11 cellular contexts compared by ENCODE assay signal in the genomic region with DNA sequence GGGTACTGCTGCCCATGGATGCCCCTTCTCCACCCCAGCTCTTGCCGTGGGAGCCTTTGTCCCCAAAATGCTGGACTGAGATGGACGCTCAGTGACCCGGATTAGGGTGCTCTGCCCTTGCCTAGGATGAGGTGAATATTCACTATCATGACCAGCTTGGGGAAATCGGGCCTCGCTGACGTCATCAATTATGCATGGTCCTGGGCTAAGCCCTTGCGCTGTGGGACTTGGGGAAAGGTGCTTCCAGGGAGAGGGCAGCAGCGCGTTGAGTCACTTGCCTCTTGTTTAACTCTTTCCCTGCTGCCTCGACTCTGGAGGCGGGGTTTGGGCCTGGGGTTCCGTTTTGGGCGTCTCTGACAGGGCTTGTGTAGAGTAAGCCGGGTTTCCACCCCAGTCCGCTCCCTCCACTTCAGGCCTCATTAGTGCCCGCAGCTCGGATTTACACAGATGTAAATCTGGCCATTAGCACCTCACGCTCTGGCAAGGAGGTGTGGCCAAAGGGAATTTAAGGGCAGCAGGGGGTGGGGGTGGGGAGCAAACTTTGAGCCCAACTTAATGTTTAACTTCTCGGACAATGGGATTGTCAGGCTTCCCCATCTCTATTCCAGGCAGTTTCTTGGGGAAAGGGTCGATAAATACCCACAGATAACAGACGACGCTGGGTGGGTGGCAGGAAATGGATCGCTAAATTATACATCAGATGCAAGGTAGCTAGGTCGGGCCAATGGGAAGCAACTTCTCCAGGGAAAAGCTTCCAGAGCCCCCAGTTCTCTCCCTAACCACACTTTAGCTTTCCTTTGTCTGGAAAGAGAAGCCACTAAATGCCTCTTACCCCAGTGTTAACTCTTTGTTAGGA. TPM values are rescaled to one million over a fixed set of nuclear protein-coding genes. Genes with fewer than 3 reads are reported as not detected.
DNase-seq lines count a peak whose midpoint lies in the region; ATAC-seq and TF ChIP-seq lines count a peak whose summit lies in the region.
"Had no signal": no experiment of that assay in that cellular context is flagged by ENCODE, and none has a peak within 500 bp of the region (broad histone marks: within the 10 kb centered on the region; RNA-seq: fewer than 3 reads in every experiment).

No MANE protein-coding gene starts in this region.

- no peak overlapping the region for H4K91ac ChIP-seq in mesenchymal stem cell (ENCODE audit: low read length)

- H2BK15ac ChIP-seq in mesenchymal stem cell (ENCODE audit: low read depth, poor library complexity, severe bottlenecking), result peak overlapping the region; percentile 70

- H3K9ac ChIP-seq in mesenchymal stem cell (ENCODE audit: low read length), result peak overlapping the region; percentile 12

- H3K4me1 Mint-ChIP-seq in stimulated activated naive CD8-positive, alpha-beta T cell treated with anti-CD3 and anti-CD28 coated beads, Interleukin-15, amount 100 ng/mL, for 72 hours, result no peaks in the 10 kb centered on the region

- no peaks in the 10 kb centered on the region for H3K27me3 ChIP-seq in mesenchymal stem cell (ENCODE audit: control insufficient read depth in 1 of 2, insufficient read depth in 1 of 2, low read length in 2 of 2)
- H3K27me3 ChIP-seq in uterus, result no peaks in the 10 kb centered on the region

- 10% methylated on average over 16 of the region's 24 CpGs for WGBS in mesenchymal stem cell

- peaks cover 11% of the 10 kb centered on the region for H3K4me1 ChIP-seq in mesenchymal stem cell (ENCODE audit: control insufficient read depth, insufficient read depth, low read depth, low read length)
- no peaks in the 10 kb centered on the region for H3K4me1 ChIP-seq in uterus

- no peak overlapping the region for H2AK5ac ChIP-seq in mesenchymal stem cell (ENCODE audit: low read length, severe bottlenecking)

- H2BK5ac ChIP-seq in mesenchymal stem cell (ENCODE audit: low read depth, low read length, poor library complexity, severe bottlenecking), result peak overlapping the region; percentile 79

- H3K14ac ChIP-seq in mesenchymal stem cell (ENCODE audit: low read length in 2 of 2), result no peak overlapping the region

- H3K27ac ChIP-seq in mesenchymal stem cell (ENCODE audit: low read length, poor library complexity, severe bottlenecking), result peak overlapping the region; percentile 86
- no peak overlapping the region for H3K27ac ChIP-seq in uterus

- intact Hi-C loops in uterus (cut with DNase I; ENCODE audit: low total_unique reads), result no loop called here

- H3K9me3 Mint-ChIP-seq in stimulated activated naive CD8-positive, alpha-beta T cell treated with anti-CD3 and anti-CD28 coated beads, Interleukin-15, amount 100 ng/mL, for 72 hours, result no peaks in the 10 kb centered on the region

- H2BK120ac ChIP-seq in mesenchymal stem cell (ENCODE audit: low read depth, low read length), result no peak overlapping the region

- H3K9me3 ChIP-seq in mesenchymal stem cell (ENCODE audit: control insufficient read depth, low read length) (peaks cover 2% of the 10 kb centered on the region), uterus (no peaks in the 10 kb centered on the region)

- H2AFZ ChIP-seq in mesenchymal stem cell (ENCODE audit: low read depth, low read length), result peak overlapping the region; percentile 36

- no peak for ATAC-seq in stimulated activated naive CD8-positive, alpha-beta T cell treated with anti-CD3 and anti-CD28 coated beads, Interleukin-15, amount 100 ng/mL, for 72 hours
- no peak for ATAC-seq in stimulated activated naive CD8-positive, alpha-beta T cell treated with anti-CD3 and anti-CD28 coated beads, Interleukin-15, Interleukin-2, amounts not matched to agents 100 U/mL and 50 U/mL, for 24 hours
- no peak for ATAC-seq in GM19455 (IDR thresholded peaks at IDR 0.05; ENCODE audit: unreplicated experiment)
- no peak for ATAC-seq in GM18861 (IDR thresholded peaks at IDR 0.05; ENCODE audit: unreplicated experiment)

- no peak overlapping the region for H3K23ac ChIP-seq in mesenchymal stem cell (ENCODE audit: low read length in 2 of 2)

- no peak overlapping the region for H3K18ac ChIP-seq in mesenchymal stem cell (ENCODE audit: low read depth in 1 of 2, low read length in 2 of 2)

- no peak overlapping the region for H3K4me3 Mint-ChIP-seq in stimulated activated naive CD8-positive, alpha-beta T cell treated with anti-CD3 and anti-CD28 coated beads, Interleukin-15, amount 100 ng/mL, for 72 hours

- peak overlapping the region in 1 of 2 experiments; percentile 21 for H2BK12ac ChIP-seq in mesenchymal stem cell (ENCODE audit: low read length in 2 of 2)

- H3K4me3 ChIP-seq in mesenchymal stem cell (ENCODE audit: insufficient read depth in 1 of 2, low read depth in 1 of 2, low read length in 2 of 2) (peak overlapping the region; percentile 46 to 53), uterus (no peak overlapping the region)

- H3K79me1 ChIP-seq in mesenchymal stem cell (replicated peaks; ENCODE audit: low read length, poor library complexity, severe bottlenecking), result no peaks in the 10 kb centered on the region

- H4K8ac ChIP-seq in mesenchymal stem cell (ENCODE audit: low read length), result peak overlapping the region; percentile 59

- TF ChIP-seq CTCF in uterus (IDR thresholded peaks at IDR 0.05), result no peak

- no peak for DNase-seq in stimulated activated naive CD8-positive, alpha-beta T cell treated with anti-CD3 and anti-CD28 coated beads, Interleukin-15, amount 100 ng/mL, for 72 hours
- no peak for DNase-seq in stimulated activated naive CD8-positive, alpha-beta T cell treated with anti-CD3 and anti-CD28 coated beads, Interleukin-15, Interleukin-2, amounts not matched to agents 100 U/mL and 50 U/mL, for 24 hours
- peak; percentile 58 for DNase-seq in fibroblast of peridontal ligament (ENCODE audit: extremely low read depth)
- DNase-seq in mesenchymal stem cell, result peak; percentile 62
- DNase-seq in uterus, result no peak
- DNase-seq in T1000 (lab: John Stamatoyannopoulos, UW), result no peak
- DNase-seq: activated naive CD4-positive, alpha-beta T cell treated with Interleukin-2 at 50 U/mL for 16 hours; NCI-H1436; SW 1271 had no signal

- peak overlapping the region; percentile 35 to 77 for H3K27ac Mint-ChIP-seq in stimulated activated naive CD8-positive, alpha-beta T cell treated with anti-CD3 and anti-CD28 coated beads, Interleukin-15, amount 100 ng/mL, for 72 hours

- H3K36me3 ChIP-seq in mesenchymal stem cell (ENCODE audit: control insufficient read depth in 1 of 2, insufficient read depth in 2 of 2, low read depth in 1 of 2, low read length in 2 of 2), result no peaks in the 10 kb centered on the region
- H3K36me3 ChIP-seq in uterus, result no peaks in the 10 kb centered on the region

- no peaks in the 10 kb centered on the region for H3K27me3 Mint-ChIP-seq in stimulated activated naive CD8-positive, alpha-beta T cell treated with anti-CD3 and anti-CD28 coated beads, Interleukin-15, amount 100 ng/mL, for 72 hours

- H3K4ac ChIP-seq in mesenchymal stem cell (ENCODE audit: low read depth in 1 of 2, low read length in 2 of 2), result peak overlapping the region in 1 of 2 experiments; percentile 44

- peak overlapping the region; percentile 78 for H3K4me2 ChIP-seq in mesenchymal stem cell (ENCODE audit: low read length, poor library complexity, severe bottlenecking)

- no peak for TF ChIP-seq POLR2A in uterus (IDR thresholded peaks at IDR 0.05)

RNA-seq across cellular contexts. Expression of gene TCF7L2, which starts 51.3 kb away (rescaled TPM):
- polyA plus RNA-seq in mesenchymal stem cell (2013, experiment 1 of 2), result 35.0 TPM
- 36.7 TPM for polyA plus RNA-seq in mesenchymal stem cell (2013, experiment 2 of 2)
- 10 to 100 TPM; 12.7 to 59.9 (median 16.1) TPM for total RNA-seq in uterus

Comparison
In these comparisons a context has a peak if more than half of its experiments do, and no peak if none do; other contexts are left out.
1. DNase-seq: peak in fibroblast of peridontal ligament (single experiment) and mesenchymal stem cell (single experiment); none in stimulated activated naive CD8-positive, alpha-beta T cell treated with anti-CD3 and anti-CD28 coated beads, Interleukin-15, amount 100 ng/mL, for 72 hours (0 of 2), stimulated activated naive CD8-positive, alpha-beta T cell treated with anti-CD3 and anti-CD28 coated beads, Interleukin-15, Interleukin-2, amounts not matched to agents 100 U/mL and 50 U/mL, for 24 hours (single experiment), uterus (0 of 2) and T1000 (single experiment).
2. H3K4me3 ChIP-seq: peak in mesenchymal stem cell (2 of 2); none in uterus (0 of 2).